9 cellular contexts compared by ENCODE assay signal in genomic region chr5:139197710-139198669, GRCh38. TPM values are rescaled to one million over a fixed set of nuclear protein-coding genes. Genes with fewer than 3 reads are reported as not detected.
DNase-seq lines count a peak whose midpoint lies in the region; ATAC-seq, FAIRE-seq and TF ChIP-seq lines count a peak whose summit lies in the region.
"Had no signal": no experiment of that assay in that cellular context is flagged by ENCODE, and none has a peak within 500 bp of the region (broad histone marks: within the 10 kb centered on the region; RNA-seq: fewer than 3 reads in every experiment).

Gene SIL1, minus strand, starts transcription at chr5:139198368. Its CDS starts 70,525 bp downstream, at chr5:139127843.

- no peaks in the 10 kb centered on the region for H3K36me3 ChIP-seq in kidney (ENCODE audit: control insufficient read depth in 1 of 2, insufficient read depth in 2 of 2, low read length in 2 of 2)

- H3K4me3 ChIP-seq in kidney (ENCODE audit: low read length in 2 of 2), result peak within 1 kb of the TSS; percentile 92 to 99

- peaks cover 0 to 4% of the 10 kb centered on the region in 2 donors for H3K4me1 ChIP-seq in kidney (ENCODE audit: control insufficient read depth in 1 of 2, insufficient read depth in 1 of 2, low read depth in 1 of 2, low read length in 2 of 2)

- peak within 1 kb of the TSS; percentile 58 to 91 for H3K27ac ChIP-seq in kidney (ENCODE audit: low read depth in 2 of 2, low read length in 2 of 2)

- peak; percentile 96 for DNase-seq in Ammon's horn (ENCODE audit: low spot score)
- DNase-seq in GM19238 (ENCODE audit: insufficient read length, low spot score), result peak; percentile 95
- peak; percentile 65 for DNase-seq in NCI-H510A treated with DMSO at 0.1 percent for 48 hours (lab: John Stamatoyannopoulos, UW)
- peak; percentile 97 to 98 for DNase-seq in activated CD4-positive, alpha-beta T cell treated with anti-CD3 and anti-CD28 coated beads for 24 hours (ENCODE audit: low read depth in 2 of 2)
- peak; percentile 98 for DNase-seq in cerebellum (ENCODE audit: low spot score)
- DNase-seq in kidney, result peak; percentile 99
- peak; percentile 91 to 98 for DNase-seq in stimulated activated CD4-positive, alpha-beta T cell treated with anti-CD3 and anti-CD28 coated beads, Interleukin-15, amount 100 ng/mL, for 1 hour (ENCODE audit: low read depth in 1 of 2, low spot score in 1 of 2)

- no peaks in the 10 kb centered on the region for H3K9me3 ChIP-seq in kidney (ENCODE audit: control insufficient read depth in 1 of 2, low read length in 2 of 2)

- intact Hi-C loops in kidney (cut with DNase I), result no loop called here

- no peak for TF ChIP-seq CTCF in kidney (IDR thresholded peaks at IDR 0.05; ENCODE audit: borderline replicate concordance, extremely low read depth, insufficient read depth)

- peak; percentile 95 for ATAC-seq in HG03439 (IDR thresholded peaks at IDR 0.05; ENCODE audit: unreplicated experiment)

- no peak for FAIRE-seq in kidney (lab: Jason Lieb, UNC)
- FAIRE-seq: colon had no signal

- H3K9ac ChIP-seq in kidney (ENCODE audit: low read length in 2 of 2), result peak within 1 kb of the TSS; percentile 87 to 99

RNA-seq across cellular contexts. Expression of gene SIL1, which starts in this region (rescaled TPM):
- total RNA-seq in cerebellum (15.2 TPM), kidney (48.6 TPM)
- 91.7 TPM for polyA plus RNA-seq in kidney (ENCODE audit: insufficient read depth, low read depth, low replicate concordance)

Comparison
In these comparisons a context has a peak if more than half of its experiments do, and no peak if none do; other contexts are left out.
1. Peak in every context shown above with its lines: DNase-seq, ATAC-seq, H3K4me3 ChIP-seq and H3K27ac ChIP-seq.